Comparison of ENCODE assay signal across 20 cellular contexts in the genomic region with DNA sequence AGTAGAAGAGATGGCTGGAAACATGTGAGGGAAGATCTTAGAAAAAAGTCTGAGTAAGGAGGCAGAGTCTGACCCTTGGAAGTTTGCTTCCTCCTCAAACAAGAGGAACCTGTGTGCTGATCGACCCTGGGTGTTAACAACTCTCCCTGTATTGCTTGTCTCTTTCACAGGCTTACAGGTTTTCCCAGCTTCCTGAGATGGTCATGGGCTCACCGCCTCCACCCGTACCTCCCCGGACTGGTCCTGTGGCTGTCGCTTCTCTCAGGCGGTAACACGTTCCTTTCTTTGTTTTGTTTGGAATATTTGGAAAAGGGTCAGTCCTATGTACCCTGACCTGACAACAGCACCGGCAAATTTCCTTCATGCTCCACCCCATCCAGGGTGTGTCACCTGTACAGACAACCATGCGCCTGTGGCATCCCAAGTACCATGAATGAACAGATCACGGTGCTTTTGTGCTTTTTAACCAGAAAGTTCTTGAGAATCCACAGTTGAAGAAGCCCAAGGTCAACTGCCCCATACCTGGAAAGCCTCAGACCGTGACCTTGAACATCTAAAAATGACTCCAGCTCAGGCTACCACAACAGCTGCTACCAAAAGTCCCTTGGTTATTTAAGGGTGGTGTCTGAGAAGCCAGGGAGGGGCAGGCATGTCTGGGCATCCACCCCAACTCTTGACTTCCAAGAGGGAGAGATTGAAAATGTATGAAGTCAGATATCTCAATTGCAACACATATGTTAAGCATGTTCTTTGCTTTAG. TPM values are rescaled to one million over a fixed set of nuclear protein-coding genes. Genes with fewer than 3 reads are reported as not detected.
DNase-seq lines count a peak whose midpoint lies in the region; ATAC-seq and TF ChIP-seq lines count a peak whose summit lies in the region.
"Had no signal": no experiment of that assay in that cellular context is flagged by ENCODE, and none has a peak within 500 bp of the region (broad histone marks: within the 10 kb centered on the region; RNA-seq: fewer than 3 reads in every experiment).

No MANE protein-coding gene starts in this region.

- WGBS in esophagus, 2 donors, result 50 to 68% methylated on average over 11 of the region's 11 CpGs

- DNase-seq in GM06990 (ENCODE audit: extremely low read depth, insufficient read length) (no peak), NCI-H524 treated with DMSO at 0.1 percent for 48 hours (lab: John Stamatoyannopoulos, UW) (no peak)
- no peak for DNase-seq in stimulated activated naive CD4-positive, alpha-beta T cell treated with Interleukin-2 at 50 U/mL for 16 hours (lab: John Stamatoyannopoulos, UW)
- DNase-seq in activated CD4-positive, alpha-beta T cell treated with anti-CD3 and anti-CD28 coated beads, Interleukin-2, amount 10 ng/mL, durations not matched to agents 24 days and 14 days, result no peak
- DNase-seq: activated CD8-positive, alpha-beta T cell treated with anti-CD3 and anti-CD28 coated beads for 36 hours; activated naive CD4-positive, alpha-beta T cell treated with anti-CD3 and anti-CD28 coated beads, Interleukin-2, amount 10 ng/mL, durations not matched to agents 7 days and 5 days; hypothalamus; NCI-H1436; NCI-H526; occipital lobe; stimulated activated CD4-positive, alpha-beta T cell treated with anti-CD3 and anti-CD28 coated beads, Interleukin-15, amount 100 ng/mL, for 24 hours; T-helper 9 cell; upper lobe of right lung had no signal

- peak; percentile 73 for ATAC-seq in GM19035 (IDR thresholded peaks at IDR 0.05; ENCODE audit: unreplicated experiment)
- peak; percentile 54 for ATAC-seq in HG02884 (IDR thresholded peaks at IDR 0.05; ENCODE audit: unreplicated experiment)
- no peak for ATAC-seq in GM21717 (IDR thresholded peaks at IDR 0.05; ENCODE audit: unreplicated experiment)
- ATAC-seq: A549; activated CD8-positive, alpha-beta T cell treated with anti-CD3 and anti-CD28 coated beads for 36 hours; Right ventricle myocardium inferior; upper lobe of right lung had no signal

- H3K4me3 ChIP-seq in GM06990 (replicated peaks; ENCODE audit: low read depth, low read length) (peak overlapping the region; percentile 45), esophagus (ENCODE audit: low read depth in 1 of 2, low read length in 2 of 2) (no peak overlapping the region)
- H3K4me3 ChIP-seq: A549, lung, upper lobe of right lung had no signal

- no peaks in the 10 kb centered on the region for H3K9me3 Mint-ChIP-seq in activated CD4-positive, alpha-beta T cell treated with anti-CD3 and anti-CD28 coated beads, Interleukin-2, amount 10 ng/mL, durations not matched to agents 24 days and 14 days
- H3K9me3 Mint-ChIP-seq: activated CD8-positive, alpha-beta T cell treated with anti-CD3 and anti-CD28 coated beads for 36 hours; activated naive CD4-positive, alpha-beta T cell treated with anti-CD3 and anti-CD28 coated beads, Interleukin-2, amount 10 ng/mL, durations not matched to agents 7 days and 5 days had no signal

- intact Hi-C loops in activated CD4-positive, alpha-beta T cell treated with anti-CD3 and anti-CD28 coated beads, Interleukin-2, amount 10 ng/mL, durations not matched to agents 24 days and 14 days (cut with micrococcal nuclease), result no loop called here

- H3K27ac ChIP-seq in esophagus (ENCODE audit: low read depth in 2 of 2, low read length in 1 of 2), result peak overlapping the region; percentile 84 to 92
- H3K27ac ChIP-seq: A549, upper lobe of right lung had no signal

- no peak overlapping the region for H3K4me3 Mint-ChIP-seq in activated CD4-positive, alpha-beta T cell treated with anti-CD3 and anti-CD28 coated beads, Interleukin-2, amount 10 ng/mL, durations not matched to agents 24 days and 14 days
- H3K4me3 Mint-ChIP-seq: activated CD8-positive, alpha-beta T cell treated with anti-CD3 and anti-CD28 coated beads for 36 hours; activated naive CD4-positive, alpha-beta T cell treated with anti-CD3 and anti-CD28 coated beads, Interleukin-2, amount 10 ng/mL, durations not matched to agents 7 days and 5 days had no signal

- H3K4me1 ChIP-seq in esophagus (ENCODE audit: control insufficient read depth in 2 of 2, insufficient read depth in 2 of 2, low read length in 1 of 2), result peaks cover 4 to 7% of the 10 kb centered on the region in 2 donors
- H3K4me1 ChIP-seq: A549, upper lobe of right lung had no signal

- no peaks in the 10 kb centered on the region for H3K27me3 ChIP-seq in GM06990 (replicated peaks; ENCODE audit: control insufficient read depth, insufficient read depth, low read length)
- no peaks in the 10 kb centered on the region for H3K27me3 ChIP-seq in esophagus (ENCODE audit: control insufficient read depth in 1 of 2, insufficient read depth in 2 of 2, low read length in 2 of 2)
- H3K27me3 ChIP-seq: upper lobe of right lung had no signal

- no peaks in the 10 kb centered on the region for H3K4me1 Mint-ChIP-seq in activated CD4-positive, alpha-beta T cell treated with anti-CD3 and anti-CD28 coated beads, Interleukin-2, amount 10 ng/mL, durations not matched to agents 24 days and 14 days
- H3K4me1 Mint-ChIP-seq: activated naive CD4-positive, alpha-beta T cell treated with anti-CD3 and anti-CD28 coated beads, Interleukin-2, amount 10 ng/mL, durations not matched to agents 7 days and 5 days had no signal

- no peak for TF ChIP-seq CTCF in GM06990 (IDR thresholded peaks at IDR 0.05; ENCODE audit: insufficient read depth, low read length, poor library complexity, severe bottlenecking)

- H3K36me3 Mint-ChIP-seq in activated CD4-positive, alpha-beta T cell treated with anti-CD3 and anti-CD28 coated beads, Interleukin-2, amount 10 ng/mL, durations not matched to agents 24 days and 14 days (ENCODE audit: low read depth), result no peaks in the 10 kb centered on the region
- H3K36me3 Mint-ChIP-seq: activated naive CD4-positive, alpha-beta T cell treated with anti-CD3 and anti-CD28 coated beads, Interleukin-2, amount 10 ng/mL, durations not matched to agents 7 days and 5 days had no signal

- no peaks in the 10 kb centered on the region for H3K9me3 ChIP-seq in esophagus (ENCODE audit: control insufficient read depth in 2 of 2, insufficient read depth in 1 of 2, low read depth in 1 of 2, low read length in 1 of 2)
- H3K9me3 ChIP-seq: A549, upper lobe of right lung had no signal

- H3K27ac Mint-ChIP-seq in activated CD4-positive, alpha-beta T cell treated with anti-CD3 and anti-CD28 coated beads, Interleukin-2, amount 10 ng/mL, durations not matched to agents 24 days and 14 days, result no peak overlapping the region
- H3K27ac Mint-ChIP-seq: activated CD8-positive, alpha-beta T cell treated with anti-CD3 and anti-CD28 coated beads for 36 hours; activated naive CD4-positive, alpha-beta T cell treated with anti-CD3 and anti-CD28 coated beads, Interleukin-2, amount 10 ng/mL, durations not matched to agents 7 days and 5 days had no signal

- H3K27me3 Mint-ChIP-seq in activated CD4-positive, alpha-beta T cell treated with anti-CD3 and anti-CD28 coated beads, Interleukin-2, amount 10 ng/mL, durations not matched to agents 24 days and 14 days, result peaks cover 4% of the 10 kb centered on the region

- H3K36me3 ChIP-seq in GM06990 (ENCODE audit: control insufficient read depth, insufficient read depth, low read length) (no peaks in the 10 kb centered on the region; the same call in 1 of the 2 replicates), esophagus (ENCODE audit: control insufficient read depth in 2 of 2, insufficient read depth in 2 of 2, low read length in 1 of 2) (no peaks in the 10 kb centered on the region)
- H3K36me3 ChIP-seq: upper lobe of right lung had no signal

RNA-seq across cellular contexts. Expression of a gene that starts 44.6 kb away (rescaled TPM):
- polyA plus RNA-seq in esophagus, result under 1 TPM; 0.21 to 0.51 TPM
- total RNA-seq in activated CD4-positive, alpha-beta T cell treated with anti-CD3 and anti-CD28 coated beads, Interleukin-2, amount 10 ng/mL, durations not matched to agents 24 days and 14 days, result 0.51 TPM in 1 of 2 replicates, not detected in the other
- total RNA-seq: activated CD8-positive, alpha-beta T cell treated with anti-CD3 and anti-CD28 coated beads for 36 hours; occipital lobe; Right ventricle myocardium inferior had no signal
